10 cellular contexts compared by ENCODE assay signal in the genomic region with DNA sequence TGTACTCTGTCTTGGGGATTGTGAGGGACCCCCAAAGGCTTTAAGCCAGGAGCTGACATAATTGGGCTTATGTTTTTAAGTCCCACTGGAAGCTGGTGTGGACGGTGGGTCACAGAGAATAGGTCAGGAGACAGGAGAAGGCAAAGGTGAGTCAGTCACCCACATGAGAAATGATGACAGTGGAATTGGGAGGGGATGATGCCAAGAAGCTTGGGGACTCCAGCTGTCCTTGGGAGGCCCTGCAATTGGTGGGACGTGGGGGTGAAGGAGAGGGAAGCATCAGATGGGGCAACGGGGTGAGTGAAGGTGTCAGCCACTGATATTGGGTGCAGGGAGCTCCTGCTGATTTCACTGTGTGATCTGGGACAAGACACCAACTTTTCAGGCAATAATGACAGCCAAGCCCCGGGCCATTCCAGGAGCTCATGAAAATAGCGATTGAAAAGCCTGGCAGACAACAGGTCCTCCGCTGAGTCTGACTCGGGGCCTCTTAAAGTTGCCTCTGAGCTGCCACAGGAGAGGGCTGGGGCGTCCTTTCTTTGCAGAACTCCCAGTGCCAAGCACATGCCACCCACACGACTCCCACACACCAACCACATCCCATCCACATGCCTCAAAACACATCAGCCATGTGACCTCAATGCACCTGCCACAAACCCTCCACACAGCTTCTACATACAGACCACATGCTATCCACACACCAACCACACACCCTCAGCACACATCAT. TPM values are rescaled to one million over a fixed set of nuclear protein-coding genes. Genes with fewer than 3 reads are reported as not detected.
DNase-seq lines count a peak whose midpoint lies in the region; ATAC-seq and TF ChIP-seq lines count a peak whose summit lies in the region.
"Had no signal": no experiment of that assay in that cellular context is flagged by ENCODE, and none has a peak within 500 bp of the region (broad histone marks: within the 10 kb centered on the region; RNA-seq: fewer than 3 reads in every experiment).

No MANE protein-coding gene starts in this region.

- CTCF ChIA-PET in activated CD8-positive, alpha-beta T cell treated with anti-CD3 and anti-CD28 coated beads for 36 hours (lab: Charles Lee): interaction anchor here (0.8 to 9.6 kb wide), 10 partner anchors 15 to 201 kb away, joined by 3 to 129 read pairs (median 4); no protein-coding TSS in a partner anchor

- WGBS in smooth muscle cell (ENCODE audit: low lambda C conversion rate): 89% methylated on average over 7 of the region's 9 CpGs

- H3K4me3 Mint-ChIP-seq in HFFc6: peak overlapping the region; percentile 2; the same call in 1 of the 2 replicates
- H3K4me3 Mint-ChIP-seq in activated CD8-positive, alpha-beta T cell treated with anti-CD3 and anti-CD28 coated beads for 36 hours: no peak overlapping the region
- H3K4me3 Mint-ChIP-seq: activated naive CD8-positive, alpha-beta T cell had no signal

- H3K9me3 ChIP-seq in left lung (no peaks in the 10 kb centered on the region), smooth muscle cell (replicated peaks; ENCODE audit: low read depth) (no peaks in the 10 kb centered on the region)

- H2AFZ ChIP-seq in smooth muscle cell (ENCODE audit: low read depth): no peak overlapping the region

- H3K4me1 Mint-ChIP-seq in HFFc6 (ENCODE audit: low read depth): peaks cover 30% of the 10 kb centered on the region
- peaks cover 10% of the 10 kb centered on the region for H3K4me1 Mint-ChIP-seq in activated CD8-positive, alpha-beta T cell treated with anti-CD3 and anti-CD28 coated beads for 36 hours (ENCODE audit: low read depth)

- no peaks in the 10 kb centered on the region for H3K9me3 Mint-ChIP-seq in HFFc6
- no peaks in the 10 kb centered on the region for H3K9me3 Mint-ChIP-seq in activated CD8-positive, alpha-beta T cell treated with anti-CD3 and anti-CD28 coated beads for 36 hours

- H3K9ac ChIP-seq in smooth muscle cell (ENCODE audit: low read depth): no peak overlapping the region

- H3K27ac Mint-ChIP-seq in HFFc6: peak overlapping the region; percentile 78
- peak overlapping the region; percentile 30 for H3K27ac Mint-ChIP-seq in activated CD8-positive, alpha-beta T cell treated with anti-CD3 and anti-CD28 coated beads for 36 hours
- H3K27ac Mint-ChIP-seq: activated naive CD8-positive, alpha-beta T cell had no signal

- H3K4me3 ChIP-seq in left lung (no peak overlapping the region), smooth muscle cell (no peak overlapping the region)
- H3K4me3 ChIP-seq: SK-N-MC had no signal

- H3K27me3 ChIP-seq in left lung (no peaks in the 10 kb centered on the region), smooth muscle cell (ENCODE audit: low read depth) (no peaks in the 10 kb centered on the region)

- peak overlapping the region; percentile 29 to 75 for H3K27ac ChIP-seq in left lung
- peak overlapping the region; percentile 5 for H3K27ac ChIP-seq in smooth muscle cell (ENCODE audit: low read depth)
- H3K27ac ChIP-seq: C4-2B, SK-N-MC had no signal

- H3F3A ChIP-seq in smooth muscle cell (ENCODE audit: low read depth): peaks cover 13% of the 10 kb centered on the region

- DNase-seq in HFFc6 (no peak), left lung (peak in 1 of 2 donors; percentile 26), smooth muscle cell (lab: John Stamatoyannopoulos, UW; ENCODE audit: unreplicated experiment) (no peak), inferior parietal cortex (ENCODE audit: extremely low spot score) (no peak)
- DNase-seq in activated CD8-positive, alpha-beta T cell treated with anti-CD3 and anti-CD28 coated beads for 36 hours: peak; percentile 48
- DNase-seq in stimulated activated CD4-positive, alpha-beta T cell treated with anti-CD3 and anti-CD28 coated beads, Interleukin-2, amount 100 ng/mL, for 24 hours: no peak

- peaks cover 5% of the 10 kb centered on the region for H3K27me3 Mint-ChIP-seq in HFFc6 (ENCODE audit: insufficient read depth)
- peaks cover 8% of the 10 kb centered on the region for H3K27me3 Mint-ChIP-seq in activated CD8-positive, alpha-beta T cell treated with anti-CD3 and anti-CD28 coated beads for 36 hours

- H3K4me1 ChIP-seq in left lung (peaks cover 15 to 34% of the 10 kb centered on the region in 2 donors), smooth muscle cell (ENCODE audit: low read depth) (peaks cover 7% of the 10 kb centered on the region)

- ATAC-seq in activated CD8-positive, alpha-beta T cell treated with anti-CD3 and anti-CD28 coated beads for 36 hours: peak; percentile 9
- ATAC-seq in left lung (no peak), HG03439 (IDR thresholded peaks at IDR 0.05; ENCODE audit: unreplicated experiment) (no peak)

- peaks cover 20% of the 10 kb centered on the region for H3K36me3 Mint-ChIP-seq in HFFc6 (ENCODE audit: low read depth)
- H3K36me3 Mint-ChIP-seq in activated CD8-positive, alpha-beta T cell treated with anti-CD3 and anti-CD28 coated beads for 36 hours (ENCODE audit: low read depth): no peaks in the 10 kb centered on the region
- H3K36me3 Mint-ChIP-seq: activated naive CD8-positive, alpha-beta T cell had no signal

- TF ChIP-seq CTCF in HFFc6 (IDR thresholded peaks at IDR 0.05) (no peak), left lung (IDR thresholded peaks at IDR 0.05) (no peak), smooth muscle cell (IDR thresholded peaks at IDR 0.05; ENCODE audit: borderline replicate concordance, insufficient read depth, poor library complexity, severe bottlenecking) (no peak)
- TF ChIP-seq CTCF in activated CD8-positive, alpha-beta T cell treated with anti-CD3 and anti-CD28 coated beads for 36 hours (IDR thresholded peaks at IDR 0.05): no peak

- POLR2A ChIA-PET in activated CD8-positive, alpha-beta T cell treated with anti-CD3 and anti-CD28 coated beads for 36 hours (lab: Charles Lee): no interaction called here

- intact Hi-C loops in activated CD8-positive, alpha-beta T cell treated with anti-CD3 and anti-CD28 coated beads for 36 hours (cut with micrococcal nuclease): loop anchor here (1.0 kb wide), 1 partner anchor 204 kb away; no protein-coding TSS in a partner anchor
- intact Hi-C loops in left lung (cut with DNase I): loop anchor here in 1 of 2 donors (2.0 to 5.0 kb wide), 2 partner anchors 47 to 201 kb away; no protein-coding TSS in a partner anchor

- H3K36me3 ChIP-seq in left lung (no peaks in the 10 kb centered on the region), smooth muscle cell (ENCODE audit: low read depth) (no peaks in the 10 kb centered on the region)

- peaks cover 90% of the 10 kb centered on the region for H4K20me1 ChIP-seq in smooth muscle cell (ENCODE audit: low read depth)

- H3K4me2 ChIP-seq in smooth muscle cell: no peak overlapping the region

- H3K79me2 ChIP-seq in smooth muscle cell (ENCODE audit: low read depth): peaks cover 67% of the 10 kb centered on the region

RNA-seq across cellular contexts. Expression of gene TNS1, which starts 13.4 kb away (rescaled TPM):
- total RNA-seq in HFFc6 (2021; fragmentation: NEBNext Ultra II Directional; extraction: Animal tissue kit (Norgen Biotek cat#: 25700)): 100 to 1,000 TPM; 113 to 139 (median 126) TPM
- 1 to 10 TPM; 1.8 to 2.0 TPM for total RNA-seq in activated CD8-positive, alpha-beta T cell treated with anti-CD3 and anti-CD28 coated beads for 36 hours
- 100 to 1,000 TPM; 303 to 327 TPM for total RNA-seq in left lung
- 61.5 and 67.7 TPM in 2 replicates for total RNA-seq in smooth muscle cell
- 45.0 and 52.3 TPM in 2 replicates for polyA plus RNA-seq in smooth muscle cell

Comparison
In these comparisons a context has a peak if more than half of its experiments do, and no peak if none do; other contexts are left out.
1. RNA of gene TNS1, which starts 13.4 kb away (total RNA-seq): 303 to 327 TPM in left lung, 113 to 139 TPM in HFFc6 and 61.5 to 67.7 TPM in smooth muscle cell; 1.8 to 2.0 TPM in activated CD8-positive, alpha-beta T cell treated with anti-CD3 and anti-CD28 coated beads for 36 hours; every median in the first group is over 10 times any median in the second.